In the genomic region with DNA sequence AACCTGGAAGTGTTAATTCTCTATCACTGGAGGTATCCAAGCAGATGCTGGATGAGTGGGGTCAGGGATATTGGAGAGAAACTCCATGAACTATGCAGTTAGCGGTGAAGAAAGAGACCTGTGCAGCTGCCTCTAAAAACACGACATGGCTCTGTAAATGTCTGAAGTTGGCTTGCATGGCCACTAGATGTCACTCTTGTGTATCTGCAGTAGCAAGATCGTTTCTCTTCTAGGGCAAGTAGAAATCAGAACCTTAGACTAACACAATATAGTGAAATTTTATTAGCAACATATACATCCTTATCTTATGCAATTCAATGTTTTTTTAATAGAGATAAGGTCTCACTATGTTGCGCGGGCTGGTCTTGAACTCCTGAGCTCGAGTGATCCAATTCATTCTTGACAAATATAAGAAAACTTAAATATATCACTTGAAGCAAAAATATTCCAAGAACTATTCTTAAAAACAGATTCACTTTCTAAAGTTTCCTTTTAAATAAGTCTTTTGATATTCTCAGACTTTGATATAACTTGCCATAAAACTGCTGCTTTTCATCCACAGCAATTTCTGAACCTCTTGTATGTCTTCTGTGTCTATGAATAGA, we compare ENCODE assay signal across 1 cellular context.
TF ChIP-seq lines count a peak whose summit lies in the region.

No MANE protein-coding gene starts in this region.

TF ChIP-seq in GM12878, 131 proteins besides CTCF, POLR2A, EP300 and RAD21:
- TF ChIP-seq, protein P1, sequence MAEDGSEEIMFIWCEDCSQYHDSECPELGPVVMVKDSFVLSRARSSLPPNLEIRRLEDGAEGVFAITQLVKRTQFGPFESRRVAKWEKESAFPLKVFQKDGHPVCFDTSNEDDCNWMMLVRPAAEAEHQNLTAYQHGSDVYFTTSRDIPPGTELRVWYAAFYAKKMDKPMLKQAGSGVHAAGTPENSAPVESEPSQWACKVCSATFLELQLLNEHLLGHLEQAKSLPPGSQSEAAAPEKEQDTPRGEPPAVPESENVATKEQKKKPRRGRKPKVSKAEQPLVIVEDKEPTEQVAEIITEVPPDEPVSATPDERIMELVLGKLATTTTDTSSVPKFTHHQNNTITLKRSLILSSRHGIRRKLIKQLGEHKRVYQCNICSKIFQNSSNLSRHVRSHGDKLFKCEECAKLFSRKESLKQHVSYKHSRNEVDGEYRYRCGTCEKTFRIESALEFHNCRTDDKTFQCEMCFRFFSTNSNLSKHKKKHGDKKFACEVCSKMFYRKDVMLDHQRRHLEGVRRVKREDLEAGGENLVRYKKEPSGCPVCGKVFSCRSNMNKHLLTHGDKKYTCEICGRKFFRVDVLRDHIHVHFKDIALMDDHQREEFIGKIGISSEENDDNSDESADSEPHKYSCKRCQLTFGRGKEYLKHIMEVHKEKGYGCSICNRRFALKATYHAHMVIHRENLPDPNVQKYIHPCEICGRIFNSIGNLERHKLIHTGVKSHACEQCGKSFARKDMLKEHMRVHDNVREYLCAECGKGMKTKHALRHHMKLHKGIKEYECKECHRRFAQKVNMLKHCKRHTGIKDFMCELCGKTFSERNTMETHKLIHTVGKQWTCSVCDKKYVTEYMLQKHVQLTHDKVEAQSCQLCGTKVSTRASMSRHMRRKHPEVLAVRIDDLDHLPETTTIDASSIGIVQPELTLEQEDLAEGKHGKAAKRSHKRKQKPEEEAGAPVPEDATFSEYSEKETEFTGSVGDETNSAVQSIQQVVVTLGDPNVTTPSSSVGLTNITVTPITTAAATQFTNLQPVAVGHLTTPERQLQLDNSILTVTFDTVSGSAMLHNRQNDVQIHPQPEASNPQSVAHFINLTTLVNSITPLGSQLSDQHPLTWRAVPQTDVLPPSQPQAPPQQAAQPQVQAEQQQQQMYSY (CRISPR knock-in tag; IDR thresholded peaks at IDR 0.05), result no peak
- TF ChIP-seq SMC3 (IDR thresholded peaks at IDR 0.05; ENCODE audit: borderline replicate concordance, low read length), result peak; percentile 70; the same call in 1 of the 2 replicates
- no peak for TF ChIP-seq SUZ12 (IDR thresholded peaks at IDR 0.05; ENCODE audit: unreplicated experiment)
- TF ChIP-seq CBFB (IDR thresholded peaks at IDR 0.05; ENCODE audit: low read depth), result no peak
- TF ChIP-seq SMARCA5 (IDR thresholded peaks at IDR 0.05), result no peak
- no peak for TF ChIP-seq RELB (IDR thresholded peaks at IDR 0.05; ENCODE audit: low read depth)
- TF ChIP-seq YY1 (IDR thresholded peaks at IDR 0.05; ENCODE audit: low read depth, low read length), result peak; percentile 58
- no peak for TF ChIP-seq ZSCAN29 (IDR thresholded peaks at IDR 0.05)
- TF ChIP-seq NR2F1 (conservative IDR thresholded peaks at IDR 0.05), result no peak
